Comparison of ENCODE assay signal across 10 cellular contexts in genomic region chr2:142866426-142866825, GRCh38. TPM values are rescaled to one million over a fixed set of nuclear protein-coding genes. Genes with fewer than 3 reads are reported as not detected.
A peak's percentile ranks its signal among the peaks of the same experiment; 100 is the strongest.
DNase-seq lines count a peak whose midpoint lies in the region; ATAC-seq, FAIRE-seq and TF ChIP-seq lines count a peak whose summit lies in the region.
"Had no signal": no experiment of that assay in that cellular context is flagged by ENCODE, and none has a peak within 500 bp of the region (broad histone marks: within the 10 kb centered on the region; RNA-seq: fewer than 3 reads in every experiment).

No MANE protein-coding gene starts in this region.

- TF ChIP-seq POLR2A in GM12878 (IDR thresholded peaks at IDR 0.05; ENCODE audit: low read depth, low read length) = no peak

- in situ Hi-C loops in GM12878 (cut with MboI) = no loop called here

- peak overlapping the region; percentile 65 for H3K9ac ChIP-seq in GM12878 (ENCODE audit: control insufficient read depth, insufficient read depth, low read length)

- CTCF ChIA-PET in Calu3 (lab: Charles Lee) = interaction anchor here (0.7 to 1.4 kb wide), 2 partner anchors 8 to 421 kb away, joined by 3 to 11 read pairs; no protein-coding TSS in a partner anchor
- CTCF ChIA-PET in GM12878 (lab: Yijun Ruan, JAX) = interaction anchor here (0.6 to 3.9 kb wide), 9 partner anchors 10 to 463 kb away, joined by 3 to 46 read pairs (median 3); partner anchors contain the start of gene KYNU

- POLR2A ChIA-PET in GM12878 (lab: Charles Lee) = interaction anchor here (0.8 to 2.2 kb wide), 9 partner anchors 8 to 48 kb away, joined by 3 to 9 read pairs (median 5); partner anchors contain the start of gene KYNU

- DNase-seq in Calu3 (no peak), GM12878 (ENCODE audit: low read depth, low spot score) (no peak), HUDEP-2 (lab: John Stamatoyannopoulos, UW; ENCODE audit: unreplicated experiment in 76 of 76) (no peak), left lung (no peak), islet precursor cell (no peak), foreskin melanocyte (no peak)
- DNase-seq: activated naive CD8-positive, alpha-beta T cell treated with anti-CD3 and anti-CD28 coated beads for 36 hours had no signal

- H2AFZ ChIP-seq in GM12878 (ENCODE audit: control insufficient read depth, low read depth, low read length) = peak overlapping the region; percentile 95

- no peak for TF ChIP-seq EP300 in GM12878 (IDR thresholded peaks at IDR 0.05; ENCODE audit: borderline replicate concordance in 1 of 2, control insufficient read depth in 1 of 2, low read depth in 2 of 2, low read length in 2 of 2)

- peak overlapping the region; percentile 97 for H3K27ac Mint-ChIP-seq in Calu3 (ENCODE audit: unreplicated experiment)
- H3K27ac Mint-ChIP-seq: activated naive CD8-positive, alpha-beta T cell treated with anti-CD3 and anti-CD28 coated beads for 36 hours had no signal

- H3K27me3 ChIP-seq in GM12878 (replicated peaks in 1 of 2; ENCODE audit: control insufficient read depth in 2 of 2, insufficient read depth in 2 of 2, low read length in 1 of 2) (no peaks in the 10 kb centered on the region), left lung (no peaks in the 10 kb centered on the region)

- peak overlapping the region; percentile 70 for H3K4me2 ChIP-seq in GM12878 (ENCODE audit: control insufficient read depth, insufficient read depth)

- H3K27ac ChIP-seq in GM12878 (ENCODE audit: control insufficient read depth, insufficient read depth) (peak overlapping the region; percentile 83), left lung (peak overlapping the region in 1 of 2 donors; percentile 71)
- H3K27ac ChIP-seq: VCaP had no signal

- peak overlapping the region; percentile 50 for H3K4me3 Mint-ChIP-seq in Calu3 (ENCODE audit: low read depth, unreplicated experiment)
- H3K4me3 Mint-ChIP-seq: activated naive CD8-positive, alpha-beta T cell treated with anti-CD3 and anti-CD28 coated beads for 36 hours had no signal

- H3K36me3 Mint-ChIP-seq in Calu3 (ENCODE audit: insufficient read depth, unreplicated experiment) = peaks cover 30% of the 10 kb centered on the region
- H3K36me3 Mint-ChIP-seq: activated naive CD8-positive, alpha-beta T cell treated with anti-CD3 and anti-CD28 coated beads for 36 hours had no signal

- H3K9me3 ChIP-seq in GM12878 (replicated peaks; ENCODE audit: control insufficient read depth, insufficient read depth, low read length) = peaks cover 2% of the 10 kb centered on the region; the same call in 2 of the 3 replicates
- H3K9me3 ChIP-seq in left lung = no peaks in the 10 kb centered on the region

- H3K9me3 Mint-ChIP-seq in Calu3 (ENCODE audit: low read depth, unreplicated experiment) = no peaks in the 10 kb centered on the region
- H3K9me3 Mint-ChIP-seq: activated naive CD8-positive, alpha-beta T cell treated with anti-CD3 and anti-CD28 coated beads for 36 hours had no signal

- 65% methylated on average over 2 of the region's 2 CpGs for WGBS in GM12878 (ENCODE audit: insufficient coverage, insufficient replicate concordance, low lambda C conversion rate, missing lambda C conversion rate)

- H3K36me3 ChIP-seq in GM12878 (ENCODE audit: control insufficient read depth in 2 of 2, insufficient read depth in 2 of 2, low read length in 1 of 2) (no peaks in the 10 kb centered on the region), left lung (no peaks in the 10 kb centered on the region)

- H3K4me1 ChIP-seq in GM12878 (ENCODE audit: control insufficient read depth, insufficient read depth, low read length) (peaks cover 19% of the 10 kb centered on the region), left lung (peaks cover 0 to 48% of the 10 kb centered on the region in 2 donors)

- peak overlapping the region; percentile 50; the same call in 1 of the 2 replicates for H3K4me3 ChIP-seq in GM12878
- H3K4me3 ChIP-seq in left lung = peak overlapping the region in 1 of 2 donors; percentile 7

- TF ChIP-seq RAD21 in GM12878 (IDR thresholded peaks at IDR 0.05; ENCODE audit: insufficient read depth, low read depth, low read length) = no peak

- peak; percentile 21 for ATAC-seq in GM21367 (IDR thresholded peaks at IDR 0.05; ENCODE audit: unreplicated experiment)
- peak; percentile 18 for ATAC-seq in HG03045 (IDR thresholded peaks at IDR 0.05; ENCODE audit: unreplicated experiment)
- ATAC-seq in GM12878 = peak; percentile 59
- no peak for ATAC-seq in left lung

- SMC1A ChIA-PET in GM12878 (lab: Charles Lee; ENCODE audit: uncharacterized antibody, unreplicated experiment) = interaction anchor here (0.6 to 4.6 kb wide), 15 partner anchors 9 to 120 kb away, joined by 3 to 32 read pairs (median 3); no protein-coding TSS in a partner anchor

- peaks cover 77% of the 10 kb centered on the region for H3K4me1 Mint-ChIP-seq in Calu3 (ENCODE audit: low read depth, unreplicated experiment)
- H3K4me1 Mint-ChIP-seq: activated naive CD8-positive, alpha-beta T cell treated with anti-CD3 and anti-CD28 coated beads for 36 hours had no signal

- FAIRE-seq in GM12878 (lab: Jason Lieb, UNC) = no peak

- intact Hi-C loops in Calu3 (cut with micrococcal nuclease; ENCODE audit: unreplicated experiment) (loop anchor here (5.0 kb wide), 1 partner anchor 34 kb away; no protein-coding TSS in a partner anchor), GM12878 (cut with micrococcal nuclease; ENCODE audit: unreplicated experiment) (loop anchor here (1.0 kb wide), 1 partner anchor 48 kb away; no protein-coding TSS in a partner anchor), left lung (cut with DNase I) (no loop called here)

- RAD21 ChIA-PET in GM12878 (lab: Charles Lee; ENCODE audit: unreplicated experiment) = interaction anchor here (0.7 to 4.6 kb wide), 12 partner anchors 10 to 1468 kb away, joined by 3 to 48 read pairs (median 4); partner anchors contain the start of gene KYNU

- BruUV-seq in Calu3 (replicated peaks; lab: Mats Ljungman, UMichigan) (no TSS peak), GM12878 (replicated peaks; lab: Mats Ljungman, UMichigan) (no TSS peak)

- TF ChIP-seq CTCF in Calu3 (IDR thresholded peaks at IDR 0.05; ENCODE audit: unreplicated experiment) (no peak), GM12878 (IDR thresholded peaks at IDR 0.05 in 2 of 3, conservative IDR thresholded peaks at IDR 0.05 in 1 of 3; ENCODE audit: control insufficient read depth in 2 of 3, extremely low read depth in 1 of 3, insufficient read depth in 1 of 3, low read depth in 3 of 3, low read length in 3 of 3) (no peak), left lung (IDR thresholded peaks at IDR 0.05) (no peak)

- no peaks in the 10 kb centered on the region for H4K20me1 ChIP-seq in GM12878 (ENCODE audit: control insufficient read depth, insufficient read depth)

- H3K79me2 ChIP-seq in GM12878 (ENCODE audit: control insufficient read depth, insufficient read depth, low read length) = no peaks in the 10 kb centered on the region

- H3K27me3 Mint-ChIP-seq in Calu3 (ENCODE audit: unreplicated experiment) = no peaks in the 10 kb centered on the region

TF ChIP-seq in GM12878, 131 proteins besides CTCF, POLR2A, EP300 and RAD21 (continues in another document):
- TF ChIP-seq ZNF217 (IDR thresholded peaks at IDR 0.05) = no peak
- no peak for TF ChIP-seq PRDM15 (CRISPR knock-in tag; IDR thresholded peaks at IDR 0.05)

RNA-seq across cellular contexts. Expression of gene KYNU, which starts 11.0 kb away (rescaled TPM):
- total RNA-seq in Calu3 (2022) (64.2 and 78.7 TPM in 2 replicates), GM12878 (2014; rRNA removed) (34.8 and 45.1 TPM in 2 replicates), GM12878 (2014; rRNA removed; fragmentation: Illumina TruSeq; extraction: Trizol) (56.2 and 57.0 TPM in 2 replicates), GM12878 (2021) (36.8 and 38.6 TPM in 2 replicates), left lung (10 to 100 TPM in 1 of 2 donors, 1 to 10 TPM in 1; 7.1 to 29.7 TPM)
- total RNA-seq in GM12878 (2013; cell fraction: nucleolus; rRNA removed) = 87.8 and 98.2 TPM in 2 replicates
- polyA plus RNA-seq in GM12878 (2011; ENCODE audit: low read depth) = 23.3 TPM
- polyA plus RNA-seq in GM12878 (2011; rRNA removed) (39.9 and 55.5 TPM in 2 replicates), GM12878 (2014; fragmentation: Illumina TruSeq; extraction: Trizol) (48.8 and 66.6 TPM in 2 replicates), GM12878 (2014; fragmentation: Nextera tagmentation; extraction: Ambion mirVana) (100 to 1,000 TPM in 1 of 2 experiments, 10 to 100 TPM in 1; 65.0 to 101 TPM), GM12878 (2014; rRNA removed) (24.7 and 31.3 TPM in 2 replicates), GM12878 (2016; fragmentation: Nextera tagmentation; extraction: Ambion mirVana) (10 to 100 TPM; 31.3 to 33.8 TPM)
- polyA plus RNA-seq in GM12878 (2011; cell fraction: cytosol; rRNA removed) = 17.1 and 20.3 TPM in 2 replicates
- 15.4 and 16.4 TPM in 2 replicates for polyA plus RNA-seq in GM12878 (2011; cell fraction: nucleus; rRNA removed)
- polyA plus RNA-seq in GM12878 (2012) = 23.7 and 28.4 TPM in 2 replicates
- 19.8 and 39.5 TPM in 2 replicates for polyA minus RNA-seq in GM12878 (2011; rRNA and poly(A)+ RNA removed)
- polyA minus RNA-seq in GM12878 (2011; cell fraction: cytosol; rRNA and poly(A)+ RNA removed) = 12.6 and 16.5 TPM in 2 replicates
- 34.2 and 46.5 TPM in 2 replicates for polyA minus RNA-seq in GM12878 (2011; cell fraction: nucleus; rRNA and poly(A)+ RNA removed)

Comparison
In these comparisons a context has a peak if more than half of its experiments do, and no peak if none do; other contexts are left out.
1. intact Hi-C loops: an anchor here in Calu3 (5.0 kb wide) and GM12878 (1.0 kb wide); none called in left lung.